ENCODE assay signal across 12 cellular contexts in the genomic region with DNA sequence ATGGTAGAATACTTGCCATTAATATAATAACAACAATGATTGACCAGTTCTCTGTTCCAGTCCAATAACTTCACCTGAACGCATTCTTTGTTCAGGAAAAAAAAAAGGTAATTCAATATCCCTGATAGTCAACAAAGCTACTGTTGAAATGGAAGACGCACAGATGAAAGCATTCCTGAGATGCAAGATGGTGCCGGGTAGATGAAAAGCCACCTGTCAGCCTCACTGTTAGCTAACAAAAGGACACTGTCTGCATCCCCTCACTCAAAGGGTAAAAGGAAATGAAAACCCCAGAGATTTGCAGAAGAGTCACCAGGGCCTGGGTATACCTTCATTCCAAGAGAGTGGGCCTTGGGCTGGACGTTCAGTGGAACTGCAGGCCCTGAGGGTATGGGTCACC.
"Had no signal": no experiment of that assay in that cellular context is flagged by ENCODE, and none has a peak within 500 bp of the region (broad histone marks: within the 10 kb centered on the region; RNA-seq: fewer than 3 reads in every experiment).

No MANE protein-coding gene starts in this region.

- H3K27me3 Mint-ChIP-seq: activated CD8-positive, alpha-beta T cell treated with anti-CD3 and anti-CD28 coated beads for 36 hours had no signal

- H3K27ac Mint-ChIP-seq: activated CD8-positive, alpha-beta T cell treated with anti-CD3 and anti-CD28 coated beads for 36 hours; activated T-cell treated with anti-CD3 and anti-CD28 coated beads, Interleukin-2, amount 50 U/mL, for 72 hours; naive thymus-derived CD4-positive, alpha-beta T cell had no signal

- H3K4me3 Mint-ChIP-seq: activated CD8-positive, alpha-beta T cell treated with anti-CD3 and anti-CD28 coated beads for 36 hours; activated T-cell treated with anti-CD3 and anti-CD28 coated beads, Interleukin-2, amount 50 U/mL, for 72 hours; naive thymus-derived CD4-positive, alpha-beta T cell had no signal

- H3K36me3 Mint-ChIP-seq: naive thymus-derived CD4-positive, alpha-beta T cell had no signal

- H3K4me1 Mint-ChIP-seq: naive thymus-derived CD4-positive, alpha-beta T cell had no signal

- H3K9me3 Mint-ChIP-seq: activated CD8-positive, alpha-beta T cell treated with anti-CD3 and anti-CD28 coated beads for 36 hours; activated T-cell treated with anti-CD3 and anti-CD28 coated beads, Interleukin-2, amount 50 U/mL, for 72 hours; naive thymus-derived CD4-positive, alpha-beta T cell had no signal

- DNase-seq: activated CD4-positive, alpha-beta T cell treated with anti-CD3 and anti-CD28 coated beads for 4 hours; activated CD8-positive, alpha-beta memory T cell treated with anti-CD3 and anti-CD28 coated beads, Interleukin-2, amount 50 U/mL, for 4 hours; activated CD8-positive, alpha-beta T cell treated with anti-CD3 and anti-CD28 coated beads for 36 hours; activated naive CD4-positive, alpha-beta T cell; activated T-cell treated with anti-CD3 and anti-CD28 coated beads, Interleukin-2, amount 50 U/mL, for 72 hours; aorta; dorsolateral prefrontal cortex; head of caudate nucleus; left colon; naive thymus-derived CD4-positive, alpha-beta T cell; retina; thyroid gland had no signal
